Comparison of ENCODE assay signal across 18 cellular contexts in the genomic region with DNA sequence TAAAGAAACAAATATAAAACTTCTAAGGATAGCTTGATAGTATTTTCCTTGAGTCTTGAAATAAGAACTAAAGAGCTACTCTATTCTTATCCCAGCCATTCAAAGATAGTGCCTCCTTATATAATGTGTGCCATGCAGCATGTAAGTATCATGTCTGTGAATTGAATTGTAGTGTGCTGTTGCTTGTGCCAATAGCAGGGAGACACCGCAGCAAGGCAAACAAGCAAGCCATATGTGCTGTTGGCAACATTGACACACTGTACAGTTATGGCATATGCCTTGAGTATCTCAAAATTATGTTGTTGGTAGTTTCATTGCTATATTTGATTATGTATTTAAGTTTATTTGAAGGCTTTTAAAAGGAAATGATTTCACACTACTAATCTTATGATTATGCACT.
"Had no signal": no experiment of that assay in that cellular context is flagged by ENCODE, and none has a peak within 500 bp of the region (broad histone marks: within the 10 kb centered on the region; RNA-seq: fewer than 3 reads in every experiment).

No MANE protein-coding gene starts in this region.

- DNase-seq: effector memory CD4-positive, alpha-beta T cell; gastrocnemius medialis; heart right ventricle; hypothalamus; left lung; lower lobe of right lung; naive B cell; nephron progenitor cell; psoas muscle; retina; right lobe of liver; stimulated activated CD4-positive, alpha-beta T cell treated with anti-CD3 and anti-CD28 coated beads, Interleukin-4, amount 100 ng/mL, for 1 hour; stimulated activated naive CD8-positive, alpha-beta T cell treated with anti-CD3 and anti-CD28 coated beads, Interleukin-15, amount 100 ng/mL, for 72 hours; trophoblast cell had no signal

- H3K4me1 ChIP-seq: gastrocnemius medialis, heart right ventricle, left lung, lower lobe of right lung, right lobe of liver had no signal

- H3K36me3 ChIP-seq: gastrocnemius medialis, heart right ventricle, left lung, lower lobe of right lung, neutrophil, right lobe of liver, thoracic aorta had no signal

- H3K9me3 ChIP-seq: gastrocnemius medialis, heart right ventricle, left lung, lower lobe of right lung, neutrophil, psoas muscle, right lobe of liver, thoracic aorta had no signal

- H3K27me3 ChIP-seq: gastrocnemius medialis, heart right ventricle, left lung, neutrophil, right lobe of liver had no signal

- H3K27ac ChIP-seq: gastrocnemius medialis, heart right ventricle, left lung, lower lobe of right lung, neutrophil, psoas muscle, right lobe of liver, thoracic aorta had no signal

- H3K4me3 ChIP-seq: gastrocnemius medialis, heart right ventricle, left lung, lower lobe of right lung, psoas muscle, right lobe of liver, thoracic aorta had no signal

- ATAC-seq: esophagus mucosa; gastrocnemius medialis; heart right ventricle; left lung; lower lobe of right lung; psoas muscle; right lobe of liver; stimulated activated memory B cell treated with anti-CD40 and anti-IgM and Interleukin-4, amounts not matched to agents 10 μg/mL and 1 μg/mL and 100 μg/mL, for 72 hours; stimulated activated naive CD8-positive, alpha-beta T cell treated with anti-CD3 and anti-CD28 coated beads, Interleukin-15, amount 100 ng/mL, for 72 hours had no signal
